In genomic region chr1:184422490-184423233, GRCh38 we compare ENCODE assay signal across 18 cellular contexts. TPM values are rescaled to one million over a fixed set of nuclear protein-coding genes. Genes with fewer than 3 reads are reported as not detected.
DNase-seq lines count a peak whose midpoint lies in the region; ATAC-seq, FAIRE-seq and TF ChIP-seq lines count a peak whose summit lies in the region.
"Had no signal": no experiment of that assay in that cellular context is flagged by ENCODE, and none has a peak within 500 bp of the region (broad histone marks: within the 10 kb centered on the region; RNA-seq: fewer than 3 reads in every experiment).

No MANE protein-coding gene starts in this region.

- TF ChIP-seq POLR2A in right lobe of liver (IDR thresholded peaks at IDR 0.05) (no peak), HepG2 (IDR thresholded peaks at IDR 0.05; ENCODE audit: insufficient read depth in 1 of 2, low read depth in 2 of 2, low read length in 2 of 2) (no peak), transverse colon (IDR thresholded peaks at IDR 0.05) (no peak)

- no peaks in the 10 kb centered on the region for H3K36me3 Mint-ChIP-seq in activated T-cell treated with anti-CD3 and anti-CD28 coated beads, Interleukin-2, amount 50 U/mL, for 72 hours (ENCODE audit: insufficient read depth in 2 of 2)
- H3K36me3 Mint-ChIP-seq: CD14-positive monocyte had no signal

- H2AFZ ChIP-seq in HepG2 (ENCODE audit: low read length) = no peak overlapping the region

- no peak overlapping the region for H3K9ac ChIP-seq in HepG2 (ENCODE audit: insufficient read depth, low read depth, low read length)
- H3K9ac ChIP-seq in colonic mucosa (ENCODE audit: low read depth in 2 of 2, low read length in 2 of 2) = no peak overlapping the region

- CTCF ChIA-PET in HepG2 (lab: Yijun Ruan, JAX; ENCODE audit: low intra/inter-chr PET ratio, low total read pairs) = no interaction called here

- in situ Hi-C loops in HepG2 (cut with HindIII; ENCODE audit: extremely low pct_ligation_motif_present, low pct_unique_long_range_greater_than_20kb) = no loop called here
- in situ Hi-C loops in transverse colon (cut with MboI; ENCODE audit: low pct_ligation_motif_present in 1 of 4, low pct_unique_long_range_greater_than_20kb in 1 of 4, low sequenced_read_pairs in 3 of 4) = no loop called here

- H3K27me3 Mint-ChIP-seq in activated T-cell treated with anti-CD3 and anti-CD28 coated beads, Interleukin-2, amount 50 U/mL, for 72 hours (ENCODE audit: low read depth) = peaks cover 12% of the 10 kb centered on the region

- intact Hi-C loops in right lobe of liver (cut with DNase I) (no loop called here), HepG2 (cut with micrococcal nuclease; ENCODE audit: unreplicated experiment) (no loop called here), colonic mucosa (cut with DNase I) (no loop called here), transverse colon (cut with DNase I; ENCODE audit: low total_unique reads) (no loop called here)

- TF ChIP-seq EP300 in HepG2 (IDR thresholded peaks at IDR 0.05; ENCODE audit: low read depth in 2 of 2, low read length in 2 of 2) (no peak), HepG2 (CRISPR knock-in tag; IDR thresholded peaks at IDR 0.05; ENCODE audit: borderline replicate concordance) (no peak), transverse colon (IDR thresholded peaks at IDR 0.05; ENCODE audit: low read depth) (no peak)

- no peak overlapping the region for H3K4me3 Mint-ChIP-seq in activated T-cell treated with anti-CD3 and anti-CD28 coated beads, Interleukin-2, amount 50 U/mL, for 72 hours
- H3K4me3 Mint-ChIP-seq: CD14-positive monocyte had no signal

- H3K4me1 ChIP-seq in right lobe of liver (no peaks in the 10 kb centered on the region), HepG2 (ENCODE audit: insufficient read depth, low read length) (no peaks in the 10 kb centered on the region), colonic mucosa (peaks cover 12% of the 10 kb centered on the region), transverse colon (peaks cover 20 to 85% (median 48%) of the 10 kb centered on the region in 4 donors)

- H3K4me2 ChIP-seq in HepG2 (ENCODE audit: low read depth, low read length) = no peak overlapping the region

- H3K4me3 ChIP-seq in right lobe of liver (no peak overlapping the region), HepG2 (replicated peaks in 1 of 3; ENCODE audit: insufficient read depth in 1 of 3, low read depth in 2 of 3, low read length in 3 of 3) (no peak overlapping the region), colonic mucosa (no peak overlapping the region), transverse colon (no peak overlapping the region)
- H3K4me3 ChIP-seq: SK-N-MC had no signal

- POLR2A ChIA-PET in HepG2 (lab: Yijun Ruan, JAX) = no interaction called here

- no peak overlapping the region for H3K27ac Mint-ChIP-seq in activated T-cell treated with anti-CD3 and anti-CD28 coated beads, Interleukin-2, amount 50 U/mL, for 72 hours
- H3K27ac Mint-ChIP-seq: CD14-positive monocyte had no signal

- no peak for TF ChIP-seq RAD21 in HepG2 (CRISPR knock-in tag; IDR thresholded peaks at IDR 0.05)

- WGBS in right lobe of liver (ENCODE audit: insufficient coverage, low coverage, low lambda C conversion rate, missing lambda C conversion rate) = 72% methylated on average over 9 of the region's 9 CpGs
- WGBS in HepG2 (ENCODE audit: low lambda C conversion rate) = 9% methylated on average over 9 of the region's 9 CpGs
- 56 to 59% methylated on average over 7 to 9 of the region's 9 CpGs for WGBS in transverse colon (ENCODE audit: low coverage in 1 of 2), 2 donors

- TF ChIP-seq CTCF in right lobe of liver (IDR thresholded peaks at IDR 0.05) = no peak
- TF ChIP-seq CTCF in HepG2 (CRISPR knock-in tag; IDR thresholded peaks at IDR 0.05) = no peak
- no peak for TF ChIP-seq CTCF in colonic mucosa (IDR thresholded peaks at IDR 0.05)
- TF ChIP-seq CTCF in transverse colon (IDR thresholded peaks at IDR 0.05) = no peak

- no TSS peak for BruUV-seq in HepG2 (replicated peaks; lab: Mats Ljungman, UMichigan)

- H3K36me3 ChIP-seq in right lobe of liver = no peaks in the 10 kb centered on the region
- no peaks in the 10 kb centered on the region for H3K36me3 ChIP-seq in HepG2 (replicated peaks in 1 of 2; ENCODE audit: control insufficient read depth in 1 of 2, insufficient read depth in 2 of 2, low read length in 2 of 2)
- H3K36me3 ChIP-seq in colonic mucosa = no peaks in the 10 kb centered on the region
- no peaks in the 10 kb centered on the region for H3K36me3 ChIP-seq in transverse colon

- no peaks in the 10 kb centered on the region for H3K9me3 ChIP-seq in right lobe of liver
- no peaks in the 10 kb centered on the region for H3K9me3 ChIP-seq in HepG2 (ENCODE audit: low read length)
- no peaks in the 10 kb centered on the region for H3K9me3 ChIP-seq in colonic mucosa
- H3K9me3 ChIP-seq in transverse colon = no peaks in the 10 kb centered on the region

- no peak overlapping the region for H3K27ac ChIP-seq in right lobe of liver
- H3K27ac ChIP-seq in HepG2 (ENCODE audit: extremely low read length, insufficient read depth, low read length) = no peak overlapping the region
- H3K27ac ChIP-seq in colonic mucosa = peak overlapping the region; percentile 24
- H3K27ac ChIP-seq in transverse colon = peak overlapping the region in 3 of 4 donors; percentile 10 to 34 (median 27)
- H3K27ac ChIP-seq: SK-N-MC had no signal

- DNase-seq in right lobe of liver (no peak), HepG2 (ENCODE audit: low spot score) (no peak), colonic mucosa (no peak), left lobe of liver (ENCODE audit: low spot score) (no peak), transverse colon (no peak), HK-2 (ENCODE audit: unreplicated experiment) (no peak)
- DNase-seq in activated T-cell treated with anti-CD3 and anti-CD28 coated beads, Interleukin-2, amount 50 U/mL, for 72 hours = no peak
- DNase-seq: DND-41, GDM1, NCI-H146, NCI-H2107, NCI-H748 treated with DMSO at 0.1 percent for 48 hours had no signal

- H4K20me1 ChIP-seq in HepG2 (ENCODE audit: insufficient read depth, low read length) = no peaks in the 10 kb centered on the region

- no peaks in the 10 kb centered on the region for H3K9me3 Mint-ChIP-seq in activated T-cell treated with anti-CD3 and anti-CD28 coated beads, Interleukin-2, amount 50 U/mL, for 72 hours

- H3K27me3 ChIP-seq in right lobe of liver (no peaks in the 10 kb centered on the region), HepG2 (ENCODE audit: control insufficient read depth in 1 of 2, insufficient read depth in 2 of 2, low read length in 2 of 2) (peaks cover 0 to 3% of the 10 kb centered on the region in 2 experiments; a peak in 1 of 5 replicates), colonic mucosa (no peaks in the 10 kb centered on the region), transverse colon (no peaks in the 10 kb centered on the region)

- FAIRE-seq in HepG2 (lab: Jason Lieb, UNC) = no peak
- FAIRE-seq: A204.1, H54 had no signal

- H3K79me2 ChIP-seq in HepG2 (ENCODE audit: insufficient read depth, low read length) = no peaks in the 10 kb centered on the region

- H3K4me1 Mint-ChIP-seq in activated T-cell treated with anti-CD3 and anti-CD28 coated beads, Interleukin-2, amount 50 U/mL, for 72 hours (ENCODE audit: low read depth) = no peaks in the 10 kb centered on the region

- ATAC-seq in right lobe of liver = peak; percentile 32 to 61 (median 48)
- no peak for ATAC-seq in HepG2
- peak; percentile 21 for ATAC-seq in left lobe of liver
- ATAC-seq in activated T-cell treated with anti-CD3 and anti-CD28 coated beads, Interleukin-2, amount 50 U/mL, for 72 hours (replicated peaks in 1 of 2) = no peak
- ATAC-seq in HG03045 (IDR thresholded peaks at IDR 0.05; ENCODE audit: unreplicated experiment) = no peak
- ATAC-seq: Right ventricle myocardium inferior had no signal

TF ChIP-seq in HepG2, 621 proteins besides CTCF, POLR2A, EP300 and RAD21 (continues in another document):
- TF ChIP-seq MED8 (CRISPR knock-in tag; IDR thresholded peaks at IDR 0.05; ENCODE audit: insufficient replicate concordance) = no peak
- TF ChIP-seq ZNF501 (CRISPR knock-in tag; IDR thresholded peaks at IDR 0.05) = no peak
- TF ChIP-seq LBX2 (CRISPR knock-in tag; IDR thresholded peaks at IDR 0.05; ENCODE audit: borderline replicate concordance) = no peak
- no peak for TF ChIP-seq TGIF2 (CRISPR knock-in tag; IDR thresholded peaks at IDR 0.05)
- no peak for TF ChIP-seq NR2F2 (IDR thresholded peaks at IDR 0.05; ENCODE audit: borderline replicate concordance, low read depth)
- no peak for TF ChIP-seq ZNF572 (CRISPR knock-in tag; IDR thresholded peaks at IDR 0.05)

RNA-seq across cellular contexts. Expression of gene C1orf21, which starts 35.8 kb away (rescaled TPM):
- 10 to 100 TPM in 4 of 6 experiments, 1 to 10 TPM in 2; 4.3 to 29.2 (median 13.1) TPM for total RNA-seq in right lobe of liver
- total RNA-seq in HepG2 (2016; rRNA removed; fragmentation: Illumina TruSeq; extraction: Trizol) = not detected in 2 replicates
- not detected in 2 replicates for total RNA-seq in HepG2 (2016; cell fraction: cytosol; rRNA removed; fragmentation: Illumina TruSeq; extraction: Trizol; ENCODE audit: low read depth)
- total RNA-seq in HepG2 (2016; cell fraction: insoluble cytoplasmic fraction; rRNA removed; fragmentation: Illumina TruSeq; extraction: Trizol) = not detected in 2 replicates
- total RNA-seq in HepG2 (2016; cell fraction: membrane; rRNA removed; fragmentation: Illumina TruSeq; extraction: Trizol) = not detected in 2 replicates
- not detected in 2 replicates for total RNA-seq in HepG2 (2016; cell fraction: nucleus; rRNA removed; fragmentation: Illumina TruSeq; extraction: Trizol)
- polyA plus RNA-seq in HepG2 (2011; rRNA removed) = not detected in 2 replicates
- polyA plus RNA-seq in HepG2 (2011; cell fraction: cytosol; rRNA removed) = not detected in 2 replicates
- not detected in 2 replicates for polyA plus RNA-seq in HepG2 (2011; cell fraction: nucleus; rRNA removed)
- not detected in 2 replicates for polyA plus RNA-seq in HepG2 (2012)
- not detected in 2 replicates for polyA plus RNA-seq in HepG2 (2016; cell fraction: cytosol; fragmentation: Illumina TruSeq; extraction: Trizol; ENCODE audit: low read depth)
- not detected in 2 replicates for polyA plus RNA-seq in HepG2 (2016; cell fraction: insoluble cytoplasmic fraction; fragmentation: Illumina TruSeq; extraction: Trizol; ENCODE audit: low read depth)
- polyA plus RNA-seq in HepG2 (2016; cell fraction: membrane; fragmentation: Illumina TruSeq; extraction: Trizol; ENCODE audit: low read depth) = not detected in 2 replicates
- not detected in 2 replicates for polyA plus RNA-seq in HepG2 (2016; cell fraction: nucleus; fragmentation: Illumina TruSeq; extraction: Trizol; ENCODE audit: insufficient read depth, low read depth)
- not detected in 2 replicates for polyA minus RNA-seq in HepG2 (2011; rRNA and poly(A)+ RNA removed; ENCODE audit: low replicate concordance)
- not detected in 2 replicates for polyA minus RNA-seq in HepG2 (2011; cell fraction: cytosol; rRNA and poly(A)+ RNA removed)
- polyA minus RNA-seq in HepG2 (2011; cell fraction: nucleus; rRNA and poly(A)+ RNA removed) = not detected in 2 replicates
- 10 to 100 TPM; 68.1 to 81.1 TPM for total RNA-seq in colonic mucosa
- total RNA-seq in left lobe of liver = 19.6 TPM
- 10 to 100 TPM; 38.4 to 70.0 (median 62.4) TPM for total RNA-seq in transverse colon
- 1 to 10 TPM; 3.0 to 4.6 TPM for total RNA-seq in activated T-cell treated with anti-CD3 and anti-CD28 coated beads, Interleukin-2, amount 50 U/mL, for 72 hours

Comparison
In these comparisons a context has a peak if more than half of its experiments do, and no peak if none do; other contexts are left out.
1. ATAC-seq: peak in right lobe of liver (4 of 4) and left lobe of liver (single experiment); none in HepG2 (single experiment), activated T-cell treated with anti-CD3 and anti-CD28 coated beads, Interleukin-2, amount 50 U/mL, for 72 hours (0 of 2) and HG03045 (single experiment).
2. H3K27ac ChIP-seq: peak in colonic mucosa (single experiment) and transverse colon (3 of 4); none in right lobe of liver (0 of 3) and HepG2 (single experiment).